ENCODE assay signal across 29 cellular contexts in the genomic region with DNA sequence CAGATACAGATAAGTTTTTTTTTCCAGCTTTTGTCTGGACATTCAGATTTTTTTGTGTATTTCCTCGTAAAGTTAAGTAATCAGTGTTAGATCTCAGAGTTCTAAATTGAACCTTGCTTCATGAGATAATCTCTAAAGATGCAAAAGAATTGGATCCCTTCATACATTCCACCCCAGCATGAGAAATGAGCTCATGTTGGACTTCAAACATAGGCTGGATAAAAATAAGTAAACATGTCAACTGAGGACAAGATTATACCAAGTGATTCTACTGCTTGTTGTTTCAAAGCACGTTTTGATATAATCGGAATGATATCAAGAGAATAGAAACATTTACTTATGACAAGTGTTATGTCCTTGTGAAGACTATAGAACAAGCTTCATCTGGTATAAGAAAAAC.
"Had no signal": no experiment of that assay in that cellular context is flagged by ENCODE, and none has a peak within 500 bp of the region (broad histone marks: within the 10 kb centered on the region; RNA-seq: fewer than 3 reads in every experiment).

No MANE protein-coding gene starts in this region.

- H3K4me3 ChIP-seq: adrenal gland, esophagus muscularis mucosa had no signal

- H3K4me1 Mint-ChIP-seq: activated CD4-positive, alpha-beta memory T cell treated with anti-CD3 and anti-CD28 coated beads, Interleukin-2, amount 10 ng/mL, durations not matched to agents 7 days and 5 days; activated CD4-positive, alpha-beta T cell treated with anti-CD3 and anti-CD28 coated beads, Interleukin-2, amount 10 ng/mL, durations not matched to agents 7 days and 5 days; activated naive CD8-positive, alpha-beta T cell treated with anti-CD3 and anti-CD28 coated beads for 36 hours; activated naive CD8-positive, alpha-beta T cell treated with anti-CD3 and anti-CD28 coated beads, Interleukin-2, amount 50 U/mL, for 24 hours; activated T-helper 17 cell treated with anti-CD3 and anti-CD28 coated beads, Interleukin-2, amount 50 U/mL, for 72 hours; central memory CD8-positive, alpha-beta T cell had no signal

- H3K27ac Mint-ChIP-seq: activated CD4-positive, alpha-beta memory T cell treated with anti-CD3 and anti-CD28 coated beads, Interleukin-2, amount 10 ng/mL, durations not matched to agents 7 days and 5 days; activated CD4-positive, alpha-beta T cell treated with anti-CD3 and anti-CD28 coated beads, Interleukin-2, amount 10 ng/mL, durations not matched to agents 7 days and 5 days; activated naive CD8-positive, alpha-beta T cell treated with anti-CD3 and anti-CD28 coated beads for 36 hours; activated naive CD8-positive, alpha-beta T cell treated with anti-CD3 and anti-CD28 coated beads, Interleukin-2, amount 50 U/mL, for 24 hours; activated T-helper 17 cell treated with anti-CD3 and anti-CD28 coated beads, Interleukin-2, amount 50 U/mL, for 72 hours; brain; effector memory CD8-positive, alpha-beta T cell had no signal

- H3K4me3 Mint-ChIP-seq: activated CD4-positive, alpha-beta memory T cell treated with anti-CD3 and anti-CD28 coated beads, Interleukin-2, amount 10 ng/mL, durations not matched to agents 7 days and 5 days; activated CD4-positive, alpha-beta T cell treated with anti-CD3 and anti-CD28 coated beads, Interleukin-2, amount 10 ng/mL, durations not matched to agents 7 days and 5 days; activated naive CD8-positive, alpha-beta T cell treated with anti-CD3 and anti-CD28 coated beads for 36 hours; activated naive CD8-positive, alpha-beta T cell treated with anti-CD3 and anti-CD28 coated beads, Interleukin-2, amount 50 U/mL, for 24 hours; activated T-cell treated with anti-CD3 and anti-CD28 coated beads, Interleukin-2, amount 50 U/mL, for 4 hours; activated T-helper 17 cell treated with anti-CD3 and anti-CD28 coated beads, Interleukin-2, amount 50 U/mL, for 72 hours; brain; central memory CD8-positive, alpha-beta T cell; effector memory CD8-positive, alpha-beta T cell had no signal

- H3K27ac ChIP-seq: adrenal gland, esophagus muscularis mucosa had no signal

- H3K27me3 Mint-ChIP-seq: activated CD4-positive, alpha-beta memory T cell treated with anti-CD3 and anti-CD28 coated beads, Interleukin-2, amount 10 ng/mL, durations not matched to agents 7 days and 5 days; activated CD4-positive, alpha-beta T cell treated with anti-CD3 and anti-CD28 coated beads, Interleukin-2, amount 10 ng/mL, durations not matched to agents 7 days and 5 days; activated naive CD8-positive, alpha-beta T cell treated with anti-CD3 and anti-CD28 coated beads for 36 hours; activated naive CD8-positive, alpha-beta T cell treated with anti-CD3 and anti-CD28 coated beads, Interleukin-2, amount 50 U/mL, for 24 hours; activated T-helper 17 cell treated with anti-CD3 and anti-CD28 coated beads, Interleukin-2, amount 50 U/mL, for 72 hours; central memory CD8-positive, alpha-beta T cell; effector memory CD8-positive, alpha-beta T cell had no signal

- H3K36me3 Mint-ChIP-seq: activated naive CD8-positive, alpha-beta T cell treated with anti-CD3 and anti-CD28 coated beads for 36 hours had no signal

- H3K36me3 ChIP-seq: adrenal gland, esophagus muscularis mucosa had no signal

- DNase-seq: activated CD4-positive, alpha-beta memory T cell treated with anti-CD3 and anti-CD28 coated beads, Interleukin-2, amount 10 ng/mL, durations not matched to agents 7 days and 5 days; activated CD4-positive, alpha-beta T cell treated with anti-CD3 and anti-CD28 coated beads for 1 hour; activated CD4-positive, alpha-beta T cell treated with anti-CD3 and anti-CD28 coated beads for 4 hours; activated CD4-positive, alpha-beta T cell treated with anti-CD3 and anti-CD28 coated beads, Interleukin-2, amount 10 ng/mL, durations not matched to agents 7 days and 5 days; activated CD4-positive, alpha-beta T cell treated with anti-CD3 and anti-CD28 coated beads, Interleukin-2, amount 50 U/mL, for 4 hours; activated CD8-positive, alpha-beta memory T cell treated with anti-CD3 and anti-CD28 coated beads, Interleukin-2, amount 50 U/mL, for 48 hours; activated effector memory CD4-positive, alpha-beta T cell treated with Interleukin-2 at 50 U/mL for 16 hours; activated gamma-delta T cell treated with Interleukin-2 at 50 U/mL for 16 hours; activated naive CD4-positive, alpha-beta T cell treated with anti-CD3 and anti-CD28 coated beads, Interleukin-2, amount 50 U/mL, for 16 hours; activated naive CD4-positive, alpha-beta T cell treated with Interleukin-2 at 50 U/mL for 16 hours; activated naive CD8-positive, alpha-beta T cell treated with anti-CD3 and anti-CD28 coated beads for 36 hours; activated naive CD8-positive, alpha-beta T cell treated with anti-CD3 and anti-CD28 coated beads, Interleukin-2, amount 50 U/mL, for 24 hours; activated T-cell treated with anti-CD3 and anti-CD28 coated beads for 4 hours; activated T-cell treated with anti-CD3 and anti-CD28 coated beads, Interleukin-2, amount 50 U/mL, for 4 hours; adrenal gland; amygdala; aorta; cortex of kidney; dermis blood vessel endothelial cell; effector CD4-positive, alpha-beta T cell; effector memory CD8-positive, alpha-beta T cell; erythroblast; foreskin melanocyte; head of caudate nucleus; T-helper 2 cell had no signal

- ATAC-seq: activated naive CD8-positive, alpha-beta T cell treated with anti-CD3 and anti-CD28 coated beads, Interleukin-2, amount 50 U/mL, for 24 hours; activated T-cell treated with anti-CD3 and anti-CD28 coated beads, Interleukin-2, amount 50 U/mL, for 4 hours; activated T-helper 17 cell treated with anti-CD3 and anti-CD28 coated beads, Interleukin-2, amount 50 U/mL, for 72 hours; effector memory CD8-positive, alpha-beta T cell had no signal

- H3K27me3 ChIP-seq: adrenal gland, esophagus muscularis mucosa had no signal

- H3K4me1 ChIP-seq: adrenal gland, esophagus muscularis mucosa had no signal

- H3K9me3 Mint-ChIP-seq: activated CD4-positive, alpha-beta memory T cell treated with anti-CD3 and anti-CD28 coated beads, Interleukin-2, amount 10 ng/mL, durations not matched to agents 7 days and 5 days; activated CD4-positive, alpha-beta T cell treated with anti-CD3 and anti-CD28 coated beads, Interleukin-2, amount 10 ng/mL, durations not matched to agents 7 days and 5 days; activated naive CD8-positive, alpha-beta T cell treated with anti-CD3 and anti-CD28 coated beads for 36 hours; activated naive CD8-positive, alpha-beta T cell treated with anti-CD3 and anti-CD28 coated beads, Interleukin-2, amount 50 U/mL, for 24 hours; activated T-cell treated with anti-CD3 and anti-CD28 coated beads, Interleukin-2, amount 50 U/mL, for 4 hours; activated T-helper 17 cell treated with anti-CD3 and anti-CD28 coated beads, Interleukin-2, amount 50 U/mL, for 72 hours; central memory CD8-positive, alpha-beta T cell; effector memory CD8-positive, alpha-beta T cell had no signal

- H3K9me3 ChIP-seq: adrenal gland, esophagus muscularis mucosa had no signal
